23 cellular contexts compared by ENCODE assay signal in the genomic region with DNA sequence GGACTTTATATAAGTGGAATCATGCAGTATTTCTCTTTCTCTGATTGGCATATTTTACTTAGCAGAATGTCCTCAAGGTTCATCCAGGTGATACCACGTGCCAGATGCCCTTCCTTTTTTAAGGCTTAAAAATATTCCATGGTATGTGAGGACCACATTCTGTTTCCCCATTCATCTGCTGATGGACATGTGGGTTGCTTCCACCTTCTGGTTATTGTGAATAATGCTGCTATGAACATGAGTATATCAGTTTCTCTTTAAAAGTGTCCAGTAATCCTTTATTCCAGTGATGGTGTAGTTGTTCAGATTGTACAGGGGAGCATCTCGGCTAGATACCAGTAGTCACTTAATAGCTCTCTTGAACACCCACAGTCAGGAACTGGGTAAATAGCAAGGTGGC. TPM values are rescaled to one million over a fixed set of nuclear protein-coding genes. Genes with fewer than 3 reads are reported as not detected.
DNase-seq lines count a peak whose midpoint lies in the region; ATAC-seq and TF ChIP-seq lines count a peak whose summit lies in the region.
"Had no signal": no experiment of that assay in that cellular context is flagged by ENCODE, and none has a peak within 500 bp of the region (broad histone marks: within the 10 kb centered on the region; RNA-seq: fewer than 3 reads in every experiment).

No MANE protein-coding gene starts in this region.

- no peak overlapping the region for H2AFZ ChIP-seq in hepatocyte
- H2AFZ ChIP-seq: GM23338, parathyroid adenoma had no signal

- H3K4me3 ChIP-seq in cardiac fibroblast (replicated peaks in 1 of 2; ENCODE audit: low read depth in 2 of 2, low read length in 2 of 2) (no peak overlapping the region), hepatocyte (no peak overlapping the region)
- H3K4me3 ChIP-seq in CD8-positive, alpha-beta T cell (ENCODE audit: low read depth, low read length), result no peak overlapping the region
- H3K4me3 ChIP-seq: GM23338, smooth muscle cell had no signal

- no peaks in the 10 kb centered on the region for H3K36me3 Mint-ChIP-seq in CD8-positive, alpha-beta T cell
- H3K36me3 Mint-ChIP-seq: activated naive CD8-positive, alpha-beta T cell treated with anti-CD3 and anti-CD28 coated beads, Interleukin-2, amount 10 ng/mL, durations not matched to agents 7 days and 5 days had no signal

- ATAC-seq in CD8-positive, alpha-beta T cell, result no peak
- ATAC-seq in omental fat pad (ENCODE audit: low FRiP score) (no peak), HG03045 (IDR thresholded peaks at IDR 0.05; ENCODE audit: unreplicated experiment) (no peak)
- ATAC-seq: activated CD8-positive, alpha-beta T cell treated with anti-CD3 and anti-CD28 coated beads, Interleukin-2, amount 10 ng/mL, durations not matched to agents 7 days and 5 days; GM23338 had no signal

- no peak overlapping the region for H3K27ac Mint-ChIP-seq in CD8-positive, alpha-beta T cell
- H3K27ac Mint-ChIP-seq: activated B cell treated with CpG ODN at 0.5 μM for 24 hours; activated CD8-positive, alpha-beta T cell treated with anti-CD3 and anti-CD28 coated beads, Interleukin-2, amount 10 ng/mL, durations not matched to agents 7 days and 5 days; activated naive CD8-positive, alpha-beta T cell treated with anti-CD3 and anti-CD28 coated beads, Interleukin-2, amount 10 ng/mL, durations not matched to agents 7 days and 5 days; GM23338 had no signal

- no peaks in the 10 kb centered on the region for H3K27me3 ChIP-seq in hepatocyte
- H3K27me3 ChIP-seq in CD8-positive, alpha-beta T cell (ENCODE audit: insufficient read depth, low read length), result no peaks in the 10 kb centered on the region
- H3K27me3 ChIP-seq: BE2C had no signal

- no peaks in the 10 kb centered on the region for H4K20me1 ChIP-seq in hepatocyte (ENCODE audit: insufficient read depth, poor library complexity, severe bottlenecking)

- POLR2A ChIA-PET in CD8-positive, alpha-beta T cell (lab: Charles Lee), result no interaction called here

- no peak overlapping the region for H3K27ac ChIP-seq in hepatocyte
- H3K27ac ChIP-seq in CD8-positive, alpha-beta T cell (ENCODE audit: low read depth, low read length), result no peak overlapping the region
- H3K27ac ChIP-seq: parathyroid adenoma had no signal

- H3K4me3 Mint-ChIP-seq in CD8-positive, alpha-beta T cell, result no peak overlapping the region
- H3K4me3 Mint-ChIP-seq: activated B cell treated with CpG ODN at 0.5 μM for 24 hours; activated CD8-positive, alpha-beta T cell treated with anti-CD3 and anti-CD28 coated beads, Interleukin-2, amount 10 ng/mL, durations not matched to agents 7 days and 5 days; activated naive CD8-positive, alpha-beta T cell treated with anti-CD3 and anti-CD28 coated beads, Interleukin-2, amount 10 ng/mL, durations not matched to agents 7 days and 5 days; central memory CD8-positive, alpha-beta T cell; GM23338 had no signal

- no peaks in the 10 kb centered on the region for H3K36me3 ChIP-seq in hepatocyte (replicated peaks; ENCODE audit: insufficient read depth, low read depth)
- H3K36me3 ChIP-seq in CD8-positive, alpha-beta T cell (ENCODE audit: insufficient read depth, low read length), result no peaks in the 10 kb centered on the region
- H3K36me3 ChIP-seq: BE2C had no signal

- H3K4me2 ChIP-seq in hepatocyte, result no peak overlapping the region
- H3K4me2 ChIP-seq: GM23338, smooth muscle cell had no signal

- H3K9me3 Mint-ChIP-seq in CD8-positive, alpha-beta T cell, result no peaks in the 10 kb centered on the region
- H3K9me3 Mint-ChIP-seq: activated B cell treated with CpG ODN at 0.5 μM for 24 hours; central memory CD8-positive, alpha-beta T cell; GM23338 had no signal

- no peaks in the 10 kb centered on the region for H3K79me2 ChIP-seq in hepatocyte
- H3K79me2 ChIP-seq: parathyroid adenoma had no signal

- peaks cover 2% of the 10 kb centered on the region for H3K27me3 Mint-ChIP-seq in CD8-positive, alpha-beta T cell (ENCODE audit: low read depth)

- H3K9me3 ChIP-seq in hepatocyte (ENCODE audit: low read depth), result no peaks in the 10 kb centered on the region
- no peaks in the 10 kb centered on the region for H3K9me3 ChIP-seq in CD8-positive, alpha-beta T cell (ENCODE audit: low read length)
- H3K9me3 ChIP-seq: BE2C had no signal

- H3K4me1 ChIP-seq in hepatocyte (ENCODE audit: insufficient read depth), result no peaks in the 10 kb centered on the region
- no peaks in the 10 kb centered on the region for H3K4me1 ChIP-seq in CD8-positive, alpha-beta T cell (ENCODE audit: insufficient read depth, low read length)
- H3K4me1 ChIP-seq: BE2C, parathyroid adenoma had no signal

- peaks cover 7% of the 10 kb centered on the region for H3K4me1 Mint-ChIP-seq in CD8-positive, alpha-beta T cell (ENCODE audit: low read depth)
- H3K4me1 Mint-ChIP-seq: central memory CD8-positive, alpha-beta T cell; GM23338 had no signal

- DNase-seq in AML-193 (lab: John Stamatoyannopoulos, UW), result peak; percentile 19 to 29
- peak; percentile 4 for DNase-seq in NCI-H69 (lab: John Stamatoyannopoulos, UW)
- peak in 1 of 2 donors; percentile 34 for DNase-seq in cardiac fibroblast (ENCODE audit: low read depth in 2 of 2)
- no peak for DNase-seq in hepatocyte (ENCODE audit: low spot score)
- no peak for DNase-seq in NCI-H1048 (lab: John Stamatoyannopoulos, UW)
- no peak for DNase-seq in CD8-positive, alpha-beta T cell
- DNase-seq in omental fat pad (ENCODE audit: low spot score), result no peak
- DNase-seq: activated B cell treated with CpG ODN at 0.5 μM for 24 hours; activated CD8-positive, alpha-beta T cell treated with anti-CD3 and anti-CD28 coated beads, Interleukin-2, amount 10 ng/mL, durations not matched to agents 7 days and 5 days; activated naive CD8-positive, alpha-beta T cell treated with anti-CD3 and anti-CD28 coated beads, Interleukin-2, amount 10 ng/mL, durations not matched to agents 7 days and 5 days; activated T-cell treated with anti-CD3 and anti-CD28 coated beads, Interleukin-2, amount 50 U/mL, for 48 hours; BE2C; Karpas-422; NCI-H2171 treated with DMSO at 0.1 percent for 48 hours; NCI-H774; RPMI8226; stimulated activated CD4-positive, alpha-beta T cell treated with anti-CD3 and anti-CD28 coated beads, Interleukin-4, amount 100 ng/mL, for 4 hours; T-helper 1 cell had no signal

- TF ChIP-seq CTCF in cardiac fibroblast (IDR thresholded peaks at IDR 0.05; ENCODE audit: low read depth, low read length) (peak; percentile 21), hepatocyte (IDR thresholded peaks at IDR 0.05; ENCODE audit: poor library complexity) (peak; percentile 23), omental fat pad (IDR thresholded peaks at IDR 0.05) (no peak)
- TF ChIP-seq CTCF in CD8-positive, alpha-beta T cell (IDR thresholded peaks at IDR 0.05), result no peak

- intact Hi-C loops in CD8-positive, alpha-beta T cell (cut with DNase I, micrococcal nuclease), result no loop called here

- no peaks in the 10 kb centered on the region for H3K9me2 ChIP-seq in hepatocyte (replicated peaks; ENCODE audit: insufficient read depth)

- CTCF ChIA-PET in CD8-positive, alpha-beta T cell (lab: Charles Lee), result no interaction called here

- WGBS in hepatocyte (ENCODE audit: low lambda C conversion rate, missing lambda C conversion rate), result 93% methylated on average over 2 of the region's 2 CpGs

RNA-seq across cellular contexts. Expression of a gene that starts 50.4 kb away (rescaled TPM):
- total RNA-seq in hepatocyte (20.8 and 38.6 TPM in 2 replicates), omental fat pad (10 to 100 TPM; 62.9 to 96.7 (median 76.2) TPM)
- polyA plus RNA-seq in hepatocyte, result 18.4 and 29.0 TPM in 2 replicates
- 10 to 100 TPM; 21.3 to 23.8 TPM for total RNA-seq in CD8-positive, alpha-beta T cell

Comparison
In these comparisons a context has a peak if more than half of its experiments do, and no peak if none do; other contexts are left out.
1. DNase-seq: peak in AML-193 (2 of 2) and NCI-H69 (single experiment); none in hepatocyte (single experiment), NCI-H1048 (single experiment), CD8-positive, alpha-beta T cell (0 of 7) and omental fat pad (single experiment).
2. CTCF ChIP-seq: peak in cardiac fibroblast (single experiment) and hepatocyte (single experiment); none in CD8-positive, alpha-beta T cell (single experiment) and omental fat pad (0 of 3).